In the genomic region with DNA sequence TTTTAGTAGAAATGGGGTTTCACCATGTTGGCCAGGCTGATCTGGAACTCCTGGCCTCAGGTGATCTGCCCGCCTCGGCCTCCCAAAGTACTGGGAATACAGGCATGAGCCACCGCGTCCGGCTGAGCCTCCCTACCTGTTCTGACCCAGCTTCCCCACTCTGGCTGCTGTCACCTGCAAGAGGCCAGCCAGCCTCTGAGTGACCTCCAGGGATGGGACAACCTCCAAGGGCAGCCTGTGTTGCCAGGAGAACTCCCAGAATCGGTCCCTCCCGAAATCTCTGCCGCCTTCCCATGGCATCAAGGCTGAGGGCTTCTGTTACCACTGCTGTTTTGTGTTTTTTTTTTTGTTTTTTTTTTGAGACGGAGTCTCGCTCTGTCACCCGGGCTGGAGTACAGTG, we compare ENCODE assay signal across 22 cellular contexts. TPM values are rescaled to one million over a fixed set of nuclear protein-coding genes. Genes with fewer than 3 reads are reported as not detected.
DNase-seq lines count a peak whose midpoint lies in the region; ATAC-seq and TF ChIP-seq lines count a peak whose summit lies in the region.
"Had no signal": no experiment of that assay in that cellular context is flagged by ENCODE, and none has a peak within 500 bp of the region (broad histone marks: within the 10 kb centered on the region; RNA-seq: fewer than 3 reads in every experiment).

No MANE protein-coding gene starts in this region.

- peak overlapping the region; percentile 34 for H3K27ac ChIP-seq in C4-2B
- peak overlapping the region in 3 of 4 donors; percentile 10 to 41 (median 34) for H3K27ac ChIP-seq in body of pancreas

- TF ChIP-seq CTCF in C4-2B (conservative IDR thresholded peaks at IDR 0.05) = no peak
- TF ChIP-seq CTCF in body of pancreas (IDR thresholded peaks at IDR 0.05) = no peak
- TF ChIP-seq CTCF in nephron progenitor cell (IDR thresholded peaks at IDR 0.05) = no peak

- H3K36me3 Mint-ChIP-seq in nephron progenitor cell (ENCODE audit: low read depth) = peaks cover 16% of the 10 kb centered on the region

- no peaks in the 10 kb centered on the region for H3K9me3 ChIP-seq in body of pancreas
- H3K9me3 ChIP-seq: MG63 had no signal

- peaks cover 37% of the 10 kb centered on the region for H3K4me1 ChIP-seq in body of pancreas

- intact Hi-C loops in body of pancreas (cut with DNase I) = no loop called here

- H3K27me3 ChIP-seq in H7 (ENCODE audit: control insufficient read depth, insufficient read depth, low read length) (no peaks in the 10 kb centered on the region), body of pancreas (no peaks in the 10 kb centered on the region)
- H3K27me3 ChIP-seq: MG63 had no signal

- ATAC-seq in body of pancreas (no peak), GM19455 (IDR thresholded peaks at IDR 0.05; ENCODE audit: unreplicated experiment) (no peak), GM19467 (IDR thresholded peaks at IDR 0.05; ENCODE audit: unreplicated experiment) (no peak), HG03175 (IDR thresholded peaks at IDR 0.05; ENCODE audit: unreplicated experiment) (no peak)
- ATAC-seq: GM12878 had no signal

- no peaks in the 10 kb centered on the region; the same call in none of the 2 replicates for H3K36me3 ChIP-seq in H7 (replicated peaks; ENCODE audit: control insufficient read depth, insufficient read depth, low read length)
- no peaks in the 10 kb centered on the region for H3K36me3 ChIP-seq in body of pancreas (replicated peaks in 1 of 2; ENCODE audit: insufficient read depth in 1 of 2, low read depth in 2 of 2)
- H3K36me3 ChIP-seq: MG63 had no signal

- WGBS in body of pancreas, 2 donors = 70 to 80% methylated on average over 5 to 11 of the region's 11 CpGs

- H3K27ac Mint-ChIP-seq in nephron progenitor cell = peak overlapping the region; percentile 75
- H3K27ac Mint-ChIP-seq: CD4-positive, alpha-beta T cell had no signal

- H3K4me1 Mint-ChIP-seq in nephron progenitor cell = peaks cover 20% of the 10 kb centered on the region

- TF ChIP-seq POLR2A in body of pancreas (IDR thresholded peaks at IDR 0.05) = no peak

- peaks cover 3% of the 10 kb centered on the region for H3K27me3 Mint-ChIP-seq in nephron progenitor cell (ENCODE audit: low read depth, poor library complexity)
- H3K27me3 Mint-ChIP-seq: CD4-positive, alpha-beta T cell had no signal

- no peak overlapping the region for H3K4me3 Mint-ChIP-seq in nephron progenitor cell
- H3K4me3 Mint-ChIP-seq: CD4-positive, alpha-beta T cell had no signal

- H3K4me3 ChIP-seq in H7 (ENCODE audit: insufficient read depth, low read depth, low read length) (no peak overlapping the region), body of pancreas (no peak overlapping the region)
- H3K4me3 ChIP-seq: GM12878, MG63 had no signal

- DNase-seq in H7 = peak; percentile 11
- DNase-seq in body of pancreas = peak in 2 of 4 donors; percentile 41 to 47
- DNase-seq in nephron progenitor cell = no peak
- DNase-seq in DMS153 (lab: John Stamatoyannopoulos, UW) = no peak
- DNase-seq: CD4-positive, alpha-beta T cell; KBM-7; MG63; NCI-H1105 treated with DMSO at 0.1 percent for 48 hours; NCI-H146; NCI-H1930; NCI-H446; NCI-H524 treated with DMSO at 0.1 percent for 48 hours; NCI-H82; NK-92 treated with Interleukin-12 subunit alpha and Interleukin-12 subunit beta, amount 100 ng/mL, for 24 hours; PC-3; SHP77 had no signal

- no peaks in the 10 kb centered on the region for H3K9me3 Mint-ChIP-seq in nephron progenitor cell
- H3K9me3 Mint-ChIP-seq: CD4-positive, alpha-beta T cell had no signal

RNA-seq across cellular contexts. Expression of a gene that starts 11.3 kb away (rescaled TPM):
- total RNA-seq in H7 (2014; rRNA removed; shearing (Covaris generic)) = 116 and 117 TPM in 2 replicates
- 10 to 100 TPM; 53.1 to 87.4 TPM for total RNA-seq in body of pancreas
- total RNA-seq: LHCN-M2 had no signal
